ENCODE assay signal across 10 cellular contexts in genomic region chr4:7815562-7815961, GRCh38.
DNase-seq lines count a peak whose midpoint lies in the region; ATAC-seq, FAIRE-seq and TF ChIP-seq lines count a peak whose summit lies in the region.
"Had no signal": no experiment of that assay in that cellular context is flagged by ENCODE, and none has a peak within 500 bp of the region (broad histone marks: within the 10 kb centered on the region; RNA-seq: fewer than 3 reads in every experiment).

No MANE protein-coding gene starts in this region.

- FAIRE-seq in RCC 7860 (lab: Jason Lieb, UNC) (no peak), GM12891 (lab: Jason Lieb, UNC) (no peak)

- TF ChIP-seq POLR2A in GM12891 (IDR thresholded peaks at IDR 0.05; ENCODE audit: low read depth, low read length), result no peak

- peak; percentile 74 for DNase-seq in GM04504 (ENCODE audit: low read depth)
- peak; percentile 14 for DNase-seq in RCC 7860 (ENCODE audit: low spot score)
- peak; percentile 78 for DNase-seq in fibroblast of gingiva (ENCODE audit: low read depth)
- peak; percentile 53 for DNase-seq in renal cortical epithelial cell (ENCODE audit: low read depth)
- DNase-seq in GM12891 (ENCODE audit: insufficient read length, low spot score), result no peak
- DNase-seq: aorta, DMS153, SHP77 had no signal

- ATAC-seq in HG02623 (IDR thresholded peaks at IDR 0.05; ENCODE audit: unreplicated experiment) (no peak), GM19397 (IDR thresholded peaks at IDR 0.05; ENCODE audit: unreplicated experiment) (no peak)

TF ChIP-seq in GM12891, 5 proteins besides CTCF, POLR2A, EP300 and RAD21:
- no peak for TF ChIP-seq POLR2AphosphoS5 (IDR thresholded peaks at IDR 0.05; ENCODE audit: low read depth, low read length)
- no peak for TF ChIP-seq TAF1 (IDR thresholded peaks at IDR 0.05; ENCODE audit: low read depth, low read length)
- no peak for TF ChIP-seq SPI1 (IDR thresholded peaks at IDR 0.05; ENCODE audit: low read depth, low read length)
- no peak for TF ChIP-seq POU2F2 (IDR thresholded peaks at IDR 0.05; ENCODE audit: low read depth, low read length)
- TF ChIP-seq PAX5 (IDR thresholded peaks at IDR 0.05; ENCODE audit: insufficient read depth, low read length, severe bottlenecking), result no peak
TF ChIP-seq in GM12891: peak in this region for 0.
